19 cellular contexts compared by ENCODE assay signal in genomic region chr5:80234311-80234948, GRCh38. TPM values are rescaled to one million over a fixed set of nuclear protein-coding genes. Genes with fewer than 3 reads are reported as not detected.
DNase-seq lines count a peak whose midpoint lies in the region; ATAC-seq, FAIRE-seq and TF ChIP-seq lines count a peak whose summit lies in the region.
"Had no signal": no experiment of that assay in that cellular context is flagged by ENCODE, and none has a peak within 500 bp of the region (broad histone marks: within the 10 kb centered on the region; RNA-seq: fewer than 3 reads in every experiment).

No MANE protein-coding gene starts in this region.

- no peak for FAIRE-seq in GM12878 (lab: Jason Lieb, UNC)
- FAIRE-seq: H54, urothelium cell line had no signal

- CTCF ChIA-PET in GM12878 (lab: Yijun Ruan, JAX): no interaction called here

- H3K9ac ChIP-seq in SU-DHL-6 (ENCODE audit: low read length) (no peak overlapping the region), GM12878 (ENCODE audit: control insufficient read depth, insufficient read depth, low read length) (no peak overlapping the region)

- TSS peak; percentile 28 for BruUV-seq in GM12878 (replicated peaks; lab: Mats Ljungman, UMichigan)

- intact Hi-C loops in GM12878 (cut with micrococcal nuclease; ENCODE audit: unreplicated experiment): no loop called here

- H3K36me3 ChIP-seq in SU-DHL-6 (ENCODE audit: low read length) (peaks cover 13% of the 10 kb centered on the region), GM12878 (ENCODE audit: control insufficient read depth in 2 of 2, insufficient read depth in 2 of 2, low read length in 1 of 2) (no peaks in the 10 kb centered on the region)
- H3K36me3 ChIP-seq: cardiac muscle cell, esophagus squamous epithelium had no signal

- no peak for DNase-seq in activated T-cell treated with anti-CD3 and anti-CD28 coated beads, Interleukin-2, amount 50 U/mL, for 4 hours
- DNase-seq in activated T-cell treated with anti-CD3 and anti-CD28 coated beads, Interleukin-2, amount 50 U/mL, for 48 hours: no peak
- DNase-seq in GM12878 (ENCODE audit: low read depth, low spot score): no peak
- no peak for DNase-seq in progenitor cell of endocrine pancreas (ENCODE audit: low spot score, unreplicated experiment)
- DNase-seq in cerebellum (ENCODE audit: low spot score): no peak
- DNase-seq in anterior cingulate cortex (lab: John Stamatoyannopoulos, UW): no peak
- no peak for DNase-seq in ecto neural progenitor cell (ENCODE audit: low spot score)
- DNase-seq: ACHN, esophagus squamous epithelium, IMR-90, left ventricle myocardium superior, NCI-H1930, NCI-H446 treated with DMSO at 0.1 percent for 48 hours, SW 1271 had no signal

- 10% methylated on average over 4 of the region's 4 CpGs for WGBS in GM12878 (ENCODE audit: insufficient coverage, insufficient replicate concordance, low lambda C conversion rate, missing lambda C conversion rate)

- no peaks in the 10 kb centered on the region for H3K9me2 ChIP-seq in SU-DHL-6 (replicated peaks; ENCODE audit: insufficient read depth, low read length)

- no peaks in the 10 kb centered on the region for H3K9me3 Mint-ChIP-seq in activated T-cell treated with anti-CD3 and anti-CD28 coated beads, Interleukin-2, amount 50 U/mL, for 4 hours
- no peaks in the 10 kb centered on the region for H3K9me3 Mint-ChIP-seq in progenitor cell of endocrine pancreas (ENCODE audit: low read depth)

- H2AFZ ChIP-seq in SU-DHL-6 (ENCODE audit: low read depth, low read length, severe bottlenecking) (no peak overlapping the region), GM12878 (ENCODE audit: control insufficient read depth, low read depth, low read length) (no peak overlapping the region)

- peak; percentile 78 to 79 for ATAC-seq in activated T-cell treated with anti-CD3 and anti-CD28 coated beads, Interleukin-2, amount 50 U/mL, for 4 hours
- ATAC-seq in GM12878: no peak
- ATAC-seq: left ventricle myocardium superior, sciatic nerve had no signal

- SMC1A ChIA-PET in GM12878 (lab: Charles Lee; ENCODE audit: uncharacterized antibody, unreplicated experiment): interaction anchor here (1.0 kb wide), 1 partner anchor 11 kb away, joined by 3 read pairs; no protein-coding TSS in a partner anchor

- peaks cover 79% of the 10 kb centered on the region for H3K4me1 Mint-ChIP-seq in activated T-cell treated with anti-CD3 and anti-CD28 coated beads, Interleukin-2, amount 50 U/mL, for 4 hours (ENCODE audit: low read depth)
- peaks cover 46% of the 10 kb centered on the region for H3K4me1 Mint-ChIP-seq in progenitor cell of endocrine pancreas (ENCODE audit: low read depth)

- POLR2A ChIA-PET in GM12878 (lab: Charles Lee): no interaction called here

- H3K36me3 Mint-ChIP-seq in activated T-cell treated with anti-CD3 and anti-CD28 coated beads, Interleukin-2, amount 50 U/mL, for 4 hours (ENCODE audit: insufficient read depth): peaks cover 14% of the 10 kb centered on the region
- peaks cover 19% of the 10 kb centered on the region for H3K36me3 Mint-ChIP-seq in progenitor cell of endocrine pancreas (ENCODE audit: insufficient read depth)

- H3K9me3 ChIP-seq in SU-DHL-6 (ENCODE audit: insufficient read depth, low read length) (no peaks in the 10 kb centered on the region), GM12878 (replicated peaks; ENCODE audit: control insufficient read depth, insufficient read depth, low read length) (peaks cover 2% of the 10 kb centered on the region; the same call in 1 of the 3 replicates)
- H3K9me3 ChIP-seq: esophagus squamous epithelium had no signal

- H3K27me3 Mint-ChIP-seq in activated T-cell treated with anti-CD3 and anti-CD28 coated beads, Interleukin-2, amount 50 U/mL, for 4 hours (ENCODE audit: low read depth): no peaks in the 10 kb centered on the region
- no peaks in the 10 kb centered on the region for H3K27me3 Mint-ChIP-seq in progenitor cell of endocrine pancreas

- H3K4me1 ChIP-seq in GM12878 (ENCODE audit: control insufficient read depth, insufficient read depth, low read length): no peaks in the 10 kb centered on the region

- H3F3A ChIP-seq in SU-DHL-6 (ENCODE audit: insufficient read depth): peaks cover 43% of the 10 kb centered on the region

- H3K27ac Mint-ChIP-seq in progenitor cell of endocrine pancreas: peak overlapping the region; percentile 23

- TF ChIP-seq CTCF in SU-DHL-6 (IDR thresholded peaks at IDR 0.05; ENCODE audit: insufficient read depth, low read length, poor library complexity, severe bottlenecking) (no peak), GM12878 (IDR thresholded peaks at IDR 0.05 in 2 of 3, conservative IDR thresholded peaks at IDR 0.05 in 1 of 3; ENCODE audit: control insufficient read depth in 2 of 3, extremely low read depth in 1 of 3, insufficient read depth in 1 of 3, low read depth in 3 of 3, low read length in 3 of 3) (no peak), progenitor cell of endocrine pancreas (IDR thresholded peaks at IDR 0.05; ENCODE audit: unreplicated experiment) (no peak)

- RAD21 ChIA-PET in GM12878 (lab: Charles Lee; ENCODE audit: unreplicated experiment): no interaction called here

- TF ChIP-seq RAD21 in GM12878 (IDR thresholded peaks at IDR 0.05; ENCODE audit: insufficient read depth, low read depth, low read length): no peak

- TF ChIP-seq POLR2A in GM12878 (IDR thresholded peaks at IDR 0.05; ENCODE audit: low read depth, low read length): no peak

- H3K4me3 Mint-ChIP-seq in activated T-cell treated with anti-CD3 and anti-CD28 coated beads, Interleukin-2, amount 50 U/mL, for 4 hours: peak overlapping the region; percentile 52
- H3K4me3 Mint-ChIP-seq in progenitor cell of endocrine pancreas (ENCODE audit: low read depth): no peak overlapping the region

- H3K27me3 ChIP-seq in SU-DHL-6 (ENCODE audit: low read length) (no peaks in the 10 kb centered on the region), GM12878 (replicated peaks in 1 of 2; ENCODE audit: control insufficient read depth in 2 of 2, insufficient read depth in 2 of 2, low read length in 1 of 2) (no peaks in the 10 kb centered on the region)
- H3K27me3 ChIP-seq: cardiac muscle cell, esophagus squamous epithelium had no signal

- H3K79me2 ChIP-seq in SU-DHL-6 (ENCODE audit: insufficient read depth, low read length) (peaks cover 100% of the 10 kb centered on the region), GM12878 (ENCODE audit: control insufficient read depth, insufficient read depth, low read length) (no peaks in the 10 kb centered on the region)

- H3K4me3 ChIP-seq in SU-DHL-6 (ENCODE audit: insufficient read depth, low read length, poor library complexity, severe bottlenecking): no peak overlapping the region
- no peak overlapping the region for H3K4me3 ChIP-seq in GM12878
- H3K4me3 ChIP-seq: cardiac muscle cell, esophagus squamous epithelium had no signal

- no peak for TF ChIP-seq EP300 in GM12878 (IDR thresholded peaks at IDR 0.05; ENCODE audit: borderline replicate concordance in 1 of 2, control insufficient read depth in 1 of 2, low read depth in 2 of 2, low read length in 2 of 2)

- in situ Hi-C loops in GM12878 (cut with MboI): no loop called here

- H3K4me2 ChIP-seq in SU-DHL-6 (ENCODE audit: low read depth, low read length, poor library complexity, severe bottlenecking) (peak overlapping the region; percentile 26), GM12878 (ENCODE audit: control insufficient read depth, insufficient read depth) (no peak overlapping the region)

- H3K27ac ChIP-seq in SU-DHL-6 (ENCODE audit: low read depth, low read length) (peak overlapping the region; percentile 62), GM12878 (ENCODE audit: control insufficient read depth, insufficient read depth) (no peak overlapping the region)
- H3K27ac ChIP-seq: cardiac muscle cell, esophagus squamous epithelium had no signal

- H4K20me1 ChIP-seq in SU-DHL-6 (ENCODE audit: low read depth, low read length): no peaks in the 10 kb centered on the region; the same call in 1 of the 2 replicates
- no peaks in the 10 kb centered on the region for H4K20me1 ChIP-seq in GM12878 (ENCODE audit: control insufficient read depth, insufficient read depth)

TF ChIP-seq in GM12878, 131 proteins besides CTCF, POLR2A, EP300 and RAD21 (continues in another document):
- TF ChIP-seq IKZF1 (conservative IDR thresholded peaks at IDR 0.05): no peak
- TF ChIP-seq BCL11A (IDR thresholded peaks at IDR 0.05; ENCODE audit: low read depth, low read length): no peak
- TF ChIP-seq, protein P1, sequence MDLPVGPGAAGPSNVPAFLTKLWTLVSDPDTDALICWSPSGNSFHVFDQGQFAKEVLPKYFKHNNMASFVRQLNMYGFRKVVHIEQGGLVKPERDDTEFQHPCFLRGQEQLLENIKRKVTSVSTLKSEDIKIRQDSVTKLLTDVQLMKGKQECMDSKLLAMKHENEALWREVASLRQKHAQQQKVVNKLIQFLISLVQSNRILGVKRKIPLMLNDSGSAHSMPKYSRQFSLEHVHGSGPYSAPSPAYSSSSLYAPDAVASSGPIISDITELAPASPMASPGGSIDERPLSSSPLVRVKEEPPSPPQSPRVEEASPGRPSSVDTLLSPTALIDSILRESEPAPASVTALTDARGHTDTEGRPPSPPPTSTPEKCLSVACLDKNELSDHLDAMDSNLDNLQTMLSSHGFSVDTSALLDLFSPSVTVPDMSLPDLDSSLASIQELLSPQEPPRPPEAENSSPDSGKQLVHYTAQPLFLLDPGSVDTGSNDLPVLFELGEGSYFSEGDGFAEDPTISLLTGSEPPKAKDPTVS (IDR thresholded peaks at IDR 0.05; ENCODE audit: low read depth, low read length): no peak
- TF ChIP-seq HCFC1 (IDR thresholded peaks at IDR 0.05; ENCODE audit: low read length): no peak
- TF ChIP-seq CBFB (IDR thresholded peaks at IDR 0.05; ENCODE audit: low read depth): no peak

RNA-seq across cellular contexts. Expression of gene SERINC5, which starts 21.4 kb away (rescaled TPM):
- total RNA-seq in activated T-cell treated with anti-CD3 and anti-CD28 coated beads, Interleukin-2, amount 50 U/mL, for 4 hours: 10 to 100 TPM; 18.0 to 21.5 (median 21.1) TPM
- total RNA-seq in GM12878 (2013; cell fraction: nucleolus; rRNA removed): 48.7 and 52.4 TPM in 2 replicates
- 2.0 and 2.2 TPM in 2 replicates for total RNA-seq in GM12878 (2014; rRNA removed)
- 3.5 and 4.2 TPM in 2 replicates for total RNA-seq in GM12878 (2014; rRNA removed; fragmentation: Illumina TruSeq; extraction: Trizol)
- total RNA-seq in GM12878 (2021): 7.0 and 7.1 TPM in 2 replicates
- 0.94 TPM for polyA plus RNA-seq in GM12878 (2011; ENCODE audit: low read depth)
- polyA plus RNA-seq in GM12878 (2011; rRNA removed): 3.3 and 3.4 TPM in 2 replicates
- 2.1 and 2.9 TPM in 2 replicates for polyA plus RNA-seq in GM12878 (2011; cell fraction: cytosol; rRNA removed)
- polyA plus RNA-seq in GM12878 (2011; cell fraction: nucleus; rRNA removed): 3.1 and 3.4 TPM in 2 replicates
- polyA plus RNA-seq in GM12878 (2012): 1.9 and 2.7 TPM in 2 replicates
- 3.5 and 4.1 TPM in 2 replicates for polyA plus RNA-seq in GM12878 (2014; fragmentation: Illumina TruSeq; extraction: Trizol)
- polyA plus RNA-seq in GM12878 (2014; fragmentation: Nextera tagmentation; extraction: Ambion mirVana): 1 to 10 TPM in 1 of 2 experiments, under 1 TPM in 1; 0.66 to 1.9 TPM
- polyA plus RNA-seq in GM12878 (2014; rRNA removed): 3.1 and 3.6 TPM in 2 replicates
- polyA plus RNA-seq in GM12878 (2016; fragmentation: Nextera tagmentation; extraction: Ambion mirVana): 1 to 10 TPM; 1.0 to 2.2 TPM
- polyA minus RNA-seq in GM12878 (2011; rRNA and poly(A)+ RNA removed): 4.2 and 4.4 TPM in 2 replicates
- polyA minus RNA-seq in GM12878 (2011; cell fraction: cytosol; rRNA and poly(A)+ RNA removed): 1.1 and 1.6 TPM in 2 replicates
- polyA minus RNA-seq in GM12878 (2011; cell fraction: nucleus; rRNA and poly(A)+ RNA removed): 4.2 and 4.8 TPM in 2 replicates
- 174 and 198 TPM in 2 replicates for total RNA-seq in progenitor cell of endocrine pancreas
- total RNA-seq in cerebellum: 30.7 TPM
